Comparison of ENCODE assay signal across 35 cellular contexts in genomic region chr5:150355791-150356190, GRCh38. TPM values are rescaled to one million over a fixed set of nuclear protein-coding genes. Genes with fewer than 3 reads are reported as not detected.
"Had no signal": no experiment of that assay in that cellular context is flagged by ENCODE, and none has a peak within 500 bp of the region (broad histone marks: within the 10 kb centered on the region; RNA-seq: fewer than 3 reads in every experiment).

No MANE protein-coding gene starts in this region.

- H3K27me3 ChIP-seq: brain microvascular endothelial cell, dorsolateral prefrontal cortex, foreskin keratinocyte, gastroesophageal sphincter had no signal

- H3K4me3 Mint-ChIP-seq: activated B cell treated with CpG ODN at 0.5 μM for 24 hours; activated CD4-positive, alpha-beta memory T cell treated with anti-CD3 and anti-CD28 coated beads for 36 hours; activated CD8-positive, alpha-beta memory T cell treated with anti-CD3 and anti-CD28 coated beads, Interleukin-2, amount 10 ng/mL, durations not matched to agents 7 days and 5 days; activated naive CD4-positive, alpha-beta T cell treated with anti-CD3 and anti-CD28 coated beads, Interleukin-2, amount 10 ng/mL, durations not matched to agents 7 days and 5 days; activated naive CD8-positive, alpha-beta T cell treated with anti-CD3 and anti-CD28 coated beads, Interleukin-2, amount 10 ng/mL, durations not matched to agents 7 days and 5 days; activated T-helper 1 cell treated with anti-CD3 and anti-CD28 coated beads, Interleukin-12 subunit alpha, Interleukin-12 subunit beta, Interleukin-2, Interleukin-4 antibody, amounts not matched to agents 30 ng/mL and 10 ng/mL and 1 ng/mL, durations not matched to agents 14 hours and 24 hours and 36 hours; central memory CD8-positive, alpha-beta T cell; dendritic cell treated with granulocyte-macrophage colony-stimulating factor and Interleukin-4, amounts not matched to agents 40 ng/mL and 50 ng/mL, for 4 days had no signal

- FAIRE-seq: astrocyte, bronchial epithelial cell had no signal

- H3K4me1 ChIP-seq: foreskin keratinocyte had no signal

- H3K36me3 ChIP-seq: brain microvascular endothelial cell had no signal

- H3K9me3 ChIP-seq: esophagus muscularis mucosa, gastroesophageal sphincter had no signal

- H3K9me3 Mint-ChIP-seq: activated B cell treated with CpG ODN at 0.5 μM for 24 hours; activated CD4-positive, alpha-beta memory T cell treated with anti-CD3 and anti-CD28 coated beads for 36 hours; activated naive CD4-positive, alpha-beta T cell treated with anti-CD3 and anti-CD28 coated beads, Interleukin-2, amount 10 ng/mL, durations not matched to agents 7 days and 5 days; activated naive CD4-positive, alpha-beta T cell treated with anti-CD3 and anti-CD28 coated beads, Interleukin-2, amount 50 U/mL, for 72 hours; activated naive CD8-positive, alpha-beta T cell treated with anti-CD3 and anti-CD28 coated beads, Interleukin-2, amount 10 ng/mL, durations not matched to agents 7 days and 5 days; activated T-helper 1 cell treated with anti-CD3 and anti-CD28 coated beads, Interleukin-12 subunit alpha, Interleukin-12 subunit beta, Interleukin-2, Interleukin-4 antibody, amounts not matched to agents 30 ng/mL and 10 ng/mL and 1 ng/mL, durations not matched to agents 14 hours and 24 hours and 36 hours; central memory CD8-positive, alpha-beta T cell; dendritic cell treated with granulocyte-macrophage colony-stimulating factor and Interleukin-4, amounts not matched to agents 40 ng/mL and 50 ng/mL, for 4 days; endodermal cell; T-helper 2 cell treated with Interferon-gamma antibody and Interleukin-4, amounts not matched to agents 5 μg/mL and 100 μg/mL, for 36 hours had no signal

- H3K27ac Mint-ChIP-seq: activated B cell treated with CpG ODN at 0.5 μM for 24 hours; activated CD4-positive, alpha-beta memory T cell treated with anti-CD3 and anti-CD28 coated beads for 36 hours; activated CD8-positive, alpha-beta memory T cell treated with anti-CD3 and anti-CD28 coated beads, Interleukin-2, amount 10 ng/mL, durations not matched to agents 7 days and 5 days; activated naive CD4-positive, alpha-beta T cell treated with anti-CD3 and anti-CD28 coated beads, Interleukin-2, amount 10 ng/mL, durations not matched to agents 7 days and 5 days; activated naive CD4-positive, alpha-beta T cell treated with anti-CD3 and anti-CD28 coated beads, Interleukin-2, amount 50 U/mL, for 72 hours; activated naive CD8-positive, alpha-beta T cell treated with anti-CD3 and anti-CD28 coated beads, Interleukin-2, amount 10 ng/mL, durations not matched to agents 7 days and 5 days; activated T-helper 1 cell treated with anti-CD3 and anti-CD28 coated beads, Interleukin-12 subunit alpha, Interleukin-12 subunit beta, Interleukin-2, Interleukin-4 antibody, amounts not matched to agents 30 ng/mL and 10 ng/mL and 1 ng/mL, durations not matched to agents 14 hours and 24 hours and 36 hours; dendritic cell treated with granulocyte-macrophage colony-stimulating factor and Interleukin-4, amounts not matched to agents 40 ng/mL and 50 ng/mL, for 4 days; T-helper 17 cell; T-helper 2 cell treated with Interferon-gamma antibody and Interleukin-4, amounts not matched to agents 5 μg/mL and 100 μg/mL, for 36 hours had no signal

- H3K27me3 Mint-ChIP-seq: activated B cell treated with CpG ODN at 0.5 μM for 24 hours; activated CD4-positive, alpha-beta memory T cell treated with anti-CD3 and anti-CD28 coated beads for 36 hours; central memory CD8-positive, alpha-beta T cell; T-helper 17 cell had no signal

- H3K27ac ChIP-seq: brain microvascular endothelial cell, coronary artery, esophagus muscularis mucosa, foreskin keratinocyte, gastroesophageal sphincter had no signal

- DNase-seq: activated B cell treated with CpG ODN at 0.5 μM for 24 hours; activated CD4-positive, alpha-beta memory T cell treated with anti-CD3 and anti-CD28 coated beads for 36 hours; activated CD4-positive, alpha-beta T cell treated with anti-CD3 and anti-CD28 coated beads for 48 hours; activated CD4-positive, alpha-beta T cell treated with anti-CD3 and anti-CD28 coated beads, Interleukin-2, amount 50 U/mL, for 1 hour; activated CD8-positive, alpha-beta memory T cell treated with anti-CD3 and anti-CD28 coated beads, Interleukin-2, amount 10 ng/mL, durations not matched to agents 7 days and 5 days; activated CD8-positive, alpha-beta memory T cell treated with anti-CD3 and anti-CD28 coated beads, Interleukin-2, amount 50 U/mL, for 4 hours; activated gamma-delta T cell; activated naive CD4-positive, alpha-beta T cell; activated naive CD4-positive, alpha-beta T cell treated with anti-CD3 and anti-CD28 coated beads, Interleukin-2, amount 10 ng/mL, durations not matched to agents 7 days and 5 days; activated naive CD8-positive, alpha-beta T cell treated with anti-CD3 and anti-CD28 coated beads, Interleukin-2, amount 10 ng/mL, durations not matched to agents 7 days and 5 days; activated T-cell treated with anti-CD3 and anti-CD28 coated beads, Interleukin-2, amount 50 U/mL, for 1 hour; activated T-cell treated with anti-CD3 and anti-CD28 coated beads, Interleukin-2, amount 50 U/mL, for 48 hours; amniotic stem cell; anterior cingulate cortex; brain microvascular endothelial cell; dorsolateral prefrontal cortex; effector memory CD4-positive, alpha-beta T cell; endodermal cell; erythroblast; foreskin keratinocyte; T-helper 1 cell; T-helper 17 cell; T1000; WERI-Rb-1 had no signal

- H3K4me3 ChIP-seq: coronary artery, esophagus muscularis mucosa, gastroesophageal sphincter had no signal

RNA-seq across cellular contexts. Expression of gene ARSI, which starts 53.1 kb away (rescaled TPM):
- total RNA-seq: activated B cell treated with CpG ODN at 0.5 μM for 24 hours; activated CD4-positive, alpha-beta memory T cell treated with anti-CD3 and anti-CD28 coated beads for 36 hours; activated CD8-positive, alpha-beta memory T cell treated with anti-CD3 and anti-CD28 coated beads for 36 hours; activated CD8-positive, alpha-beta memory T cell treated with anti-CD3 and anti-CD28 coated beads, Interleukin-2, amount 10 ng/mL, durations not matched to agents 7 days and 5 days; activated naive CD4-positive, alpha-beta T cell treated with anti-CD3 and anti-CD28 coated beads, Interleukin-2, amount 50 U/mL, for 72 hours; activated naive CD8-positive, alpha-beta T cell treated with anti-CD3 and anti-CD28 coated beads, Interleukin-2, amount 10 ng/mL, durations not matched to agents 7 days and 5 days; activated T-helper 1 cell treated with anti-CD3 and anti-CD28 coated beads, Interleukin-12 subunit alpha, Interleukin-12 subunit beta, Interleukin-2, Interleukin-4 antibody, amounts not matched to agents 30 ng/mL and 10 ng/mL and 1 ng/mL, durations not matched to agents 14 hours and 24 hours and 36 hours; T-helper 17 cell had no signal
